ENCODE assay signal across 1 cellular context in genomic region chr19:18450934-18451836, GRCh38.
TF ChIP-seq lines count a peak whose summit lies in the region.

No MANE protein-coding gene starts in this region.

TF ChIP-seq in HepG2, 621 proteins besides CTCF, POLR2A, EP300 and RAD21 (continued from another document):
- TF ChIP-seq ZNF280B (CRISPR knock-in tag; IDR thresholded peaks at IDR 0.05; ENCODE audit: borderline replicate concordance): no peak
- no peak for TF ChIP-seq ZNF484 (CRISPR knock-in tag; IDR thresholded peaks at IDR 0.05; ENCODE audit: borderline replicate concordance, low read depth)
- peak; percentile 28; the same call in 1 of the 2 replicates for TF ChIP-seq HDAC1 (CRISPR knock-in tag; IDR thresholded peaks at IDR 0.05)
- TF ChIP-seq SALL2 (CRISPR knock-in tag; IDR thresholded peaks at IDR 0.05): peak; percentile 73; the same call in 1 of the 2 replicates
- peak; percentile 43; the same call in 1 of the 2 replicates for TF ChIP-seq ZKSCAN8 (CRISPR knock-in tag; IDR thresholded peaks at IDR 0.05; ENCODE audit: borderline replicate concordance)
- TF ChIP-seq SMAD3 (CRISPR knock-in tag; IDR thresholded peaks at IDR 0.05): peak; percentile 54; the same call in 1 of the 2 replicates
- TF ChIP-seq ZNF205 (CRISPR knock-in tag; IDR thresholded peaks at IDR 0.05): peak; percentile 37; the same call in 1 of the 2 replicates
- no peak for TF ChIP-seq MIER2 (CRISPR knock-in tag; IDR thresholded peaks at IDR 0.05)
